9 cellular contexts compared by ENCODE assay signal in the genomic region with DNA sequence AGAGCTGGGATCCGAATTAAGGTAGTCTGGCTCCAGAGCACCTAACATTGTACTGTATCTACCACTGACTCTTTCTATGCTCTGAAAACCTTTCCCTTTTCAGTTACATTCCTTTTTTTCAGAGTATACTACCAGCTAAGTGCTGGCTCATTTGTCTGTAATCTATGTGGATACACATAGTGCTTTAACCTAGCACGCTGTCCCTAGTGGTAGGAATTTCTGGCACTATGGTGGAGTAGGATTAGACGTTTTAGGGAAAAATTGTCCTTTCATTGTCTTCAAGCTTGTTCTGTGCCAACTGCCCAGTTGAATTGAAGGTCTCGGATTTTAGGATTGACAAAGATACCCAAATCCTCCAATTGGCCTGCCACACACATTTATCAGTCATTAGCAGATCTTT.
DNase-seq lines count a peak whose midpoint lies in the region; ATAC-seq and TF ChIP-seq lines count a peak whose summit lies in the region.
"Had no signal": no experiment of that assay in that cellular context is flagged by ENCODE, and none has a peak within 500 bp of the region (broad histone marks: within the 10 kb centered on the region; RNA-seq: fewer than 3 reads in every experiment).

No MANE protein-coding gene starts in this region.

- DNase-seq in HCT116 (ENCODE audit: low read depth, low spot score): no peak
- no peak for DNase-seq in RWPE2 (ENCODE audit: low spot score)
- DNase-seq in foreskin melanocyte: peak; percentile 3
- DNase-seq in renal cortical epithelial cell (ENCODE audit: low read depth): peak; percentile 36
- no peak for DNase-seq in GOT3 (lab: John Stamatoyannopoulos, UW)
- no peak for DNase-seq in NCI-H1092 (lab: John Stamatoyannopoulos, UW)
- DNase-seq in cerebellum (ENCODE audit: low spot score): no peak
- DNase-seq: effector CD4-positive, alpha-beta T cell; NCI-H345 had no signal

- TF ChIP-seq POLR2A in HCT116 (IDR thresholded peaks at IDR 0.05; ENCODE audit: borderline replicate concordance, extremely low read depth, insufficient read depth, insufficient read length): no peak

- H4K20me1 ChIP-seq in HCT116 (ENCODE audit: insufficient read depth): no peaks in the 10 kb centered on the region

- ATAC-seq in HCT116 (peak; percentile 63; the same call in 1 of the 2 replicates), RWPE2 (ENCODE audit: low read depth) (peak; percentile 71)

- no peak overlapping the region for H3K4me2 ChIP-seq in HCT116 (ENCODE audit: low read length)

- CTCF ChIA-PET in HCT116 (lab: Charles Lee): interaction anchor here (0.7 to 1.2 kb wide), 8 partner anchors 14 to 194 kb away, joined by 3 to 5 read pairs (median 3); no protein-coding TSS in a partner anchor

- H3K27ac ChIP-seq in HCT116 (ENCODE audit: low read depth, low read length) (no peak overlapping the region), RWPE2 (ENCODE audit: poor library complexity, severe bottlenecking) (no peak overlapping the region)

- no peak for TF ChIP-seq RAD21 in HCT116 (IDR thresholded peaks at IDR 0.05; ENCODE audit: low read depth)

- no peak overlapping the region for H2AFZ ChIP-seq in HCT116 (ENCODE audit: low read depth, low read length, poor library complexity, severe bottlenecking)

- no peaks in the 10 kb centered on the region for H3K4me1 ChIP-seq in HCT116 (ENCODE audit: control insufficient read depth in 1 of 2, insufficient read depth in 2 of 2, low read length in 2 of 2)
- H3K4me1 ChIP-seq in RWPE2 (ENCODE audit: insufficient read depth, poor library complexity, severe bottlenecking): no peaks in the 10 kb centered on the region

- TF ChIP-seq CTCF in HCT116 (IDR thresholded peaks at IDR 0.05 in 2 of 3, conservative IDR thresholded peaks at IDR 0.05 in 1 of 3; ENCODE audit: borderline replicate concordance in 1 of 3, insufficient read depth in 1 of 3, low read depth in 2 of 3, low read length in 2 of 3) (peak in 2 of 3 experiments; percentile 50 to 63; a peak in 4 of 6 replicates), RWPE2 (IDR thresholded peaks at IDR 0.05; ENCODE audit: poor library complexity, severe bottlenecking) (peak; percentile 54)

- POLR2A ChIA-PET in HCT116 (lab: Charles Lee): no interaction called here

- H3K79me2 ChIP-seq in HCT116 (ENCODE audit: insufficient read depth, low read length): no peaks in the 10 kb centered on the region

- H3K27me3 ChIP-seq in HCT116 (ENCODE audit: insufficient read depth, low read length): no peaks in the 10 kb centered on the region
- H3K27me3 ChIP-seq in RWPE2 (ENCODE audit: insufficient read depth, poor library complexity, severe bottlenecking): no peaks in the 10 kb centered on the region

- intact Hi-C loops in HCT116 (cut with micrococcal nuclease): no loop called here

- H3K36me3 ChIP-seq in HCT116 (ENCODE audit: control insufficient read depth in 1 of 2, insufficient read depth in 2 of 2, low read length in 2 of 2) (no peaks in the 10 kb centered on the region), RWPE2 (ENCODE audit: low read depth) (no peaks in the 10 kb centered on the region)

- RAD21 ChIA-PET in HCT116 (lab: Charles Lee; ENCODE audit: low non-redundant PET in 1 of 2, low total read pairs in 2 of 2, uncharacterized antibody in 2 of 2, unreplicated experiment in 2 of 2): no interaction called here

- no peak overlapping the region for H3K4me3 ChIP-seq in HCT116 (replicated peaks in 1 of 2; ENCODE audit: low read depth in 1 of 2, low read length in 2 of 2)
- H3K4me3 ChIP-seq in RWPE2 (ENCODE audit: severe bottlenecking): no peak overlapping the region

- no TSS peak for BruUV-seq in HCT116 (replicated peaks; lab: Mats Ljungman, UMichigan)

- H3K9me2 ChIP-seq in HCT116 (ENCODE audit: insufficient read depth): no peaks in the 10 kb centered on the region

- H3K9ac ChIP-seq in HCT116 (ENCODE audit: low read length): no peak overlapping the region

- H3K9me3 ChIP-seq in HCT116 (ENCODE audit: control insufficient read depth in 1 of 2, insufficient read depth in 1 of 2, low read depth in 1 of 2, low read length in 2 of 2) (peaks cover 0 to 7% of the 10 kb centered on the region in 2 experiments; a peak in 1 of 4 replicates), RWPE2 (ENCODE audit: severe bottlenecking) (no peaks in the 10 kb centered on the region)

TF ChIP-seq in HCT116, 20 proteins besides CTCF, POLR2A, EP300 and RAD21:
- no peak for TF ChIP-seq SIN3A (IDR thresholded peaks at IDR 0.05; ENCODE audit: low read depth)
- TF ChIP-seq, protein P1, sequence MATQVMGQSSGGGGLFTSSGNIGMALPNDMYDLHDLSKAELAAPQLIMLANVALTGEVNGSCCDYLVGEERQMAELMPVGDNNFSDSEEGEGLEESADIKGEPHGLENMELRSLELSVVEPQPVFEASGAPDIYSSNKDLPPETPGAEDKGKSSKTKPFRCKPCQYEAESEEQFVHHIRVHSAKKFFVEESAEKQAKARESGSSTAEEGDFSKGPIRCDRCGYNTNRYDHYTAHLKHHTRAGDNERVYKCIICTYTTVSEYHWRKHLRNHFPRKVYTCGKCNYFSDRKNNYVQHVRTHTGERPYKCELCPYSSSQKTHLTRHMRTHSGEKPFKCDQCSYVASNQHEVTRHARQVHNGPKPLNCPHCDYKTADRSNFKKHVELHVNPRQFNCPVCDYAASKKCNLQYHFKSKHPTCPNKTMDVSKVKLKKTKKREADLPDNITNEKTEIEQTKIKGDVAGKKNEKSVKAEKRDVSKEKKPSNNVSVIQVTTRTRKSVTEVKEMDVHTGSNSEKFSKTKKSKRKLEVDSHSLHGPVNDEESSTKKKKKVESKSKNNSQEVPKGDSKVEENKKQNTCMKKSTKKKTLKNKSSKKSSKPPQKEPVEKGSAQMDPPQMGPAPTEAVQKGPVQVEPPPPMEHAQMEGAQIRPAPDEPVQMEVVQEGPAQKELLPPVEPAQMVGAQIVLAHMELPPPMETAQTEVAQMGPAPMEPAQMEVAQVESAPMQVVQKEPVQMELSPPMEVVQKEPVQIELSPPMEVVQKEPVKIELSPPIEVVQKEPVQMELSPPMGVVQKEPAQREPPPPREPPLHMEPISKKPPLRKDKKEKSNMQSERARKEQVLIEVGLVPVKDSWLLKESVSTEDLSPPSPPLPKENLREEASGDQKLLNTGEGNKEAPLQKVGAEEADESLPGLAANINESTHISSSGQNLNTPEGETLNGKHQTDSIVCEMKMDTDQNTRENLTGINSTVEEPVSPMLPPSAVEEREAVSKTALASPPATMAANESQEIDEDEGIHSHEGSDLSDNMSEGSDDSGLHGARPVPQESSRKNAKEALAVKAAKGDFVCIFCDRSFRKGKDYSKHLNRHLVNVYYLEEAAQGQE (IDR thresholded peaks at IDR 0.05; ENCODE audit: low read depth): no peak
- TF ChIP-seq CEBPB (IDR thresholded peaks at IDR 0.05; ENCODE audit: low read depth): no peak
- no peak for TF ChIP-seq EGR1 (IDR thresholded peaks at IDR 0.05; ENCODE audit: low read depth)
- TF ChIP-seq, protein P2, sequence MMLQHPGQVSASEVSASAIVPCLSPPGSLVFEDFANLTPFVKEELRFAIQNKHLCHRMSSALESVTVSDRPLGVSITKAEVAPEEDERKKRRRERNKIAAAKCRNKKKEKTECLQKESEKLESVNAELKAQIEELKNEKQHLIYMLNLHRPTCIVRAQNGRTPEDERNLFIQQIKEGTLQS (IDR thresholded peaks at IDR 0.05): no peak
- TF ChIP-seq FOSL1 (IDR thresholded peaks at IDR 0.05; ENCODE audit: low read depth): no peak
- TF ChIP-seq, protein P3, sequence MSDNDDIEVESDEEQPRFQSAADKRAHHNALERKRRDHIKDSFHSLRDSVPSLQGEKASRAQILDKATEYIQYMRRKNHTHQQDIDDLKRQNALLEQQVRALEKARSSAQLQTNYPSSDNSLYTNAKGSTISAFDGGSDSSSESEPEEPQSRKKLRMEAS (IDR thresholded peaks at IDR 0.05): no peak
TF ChIP-seq in HCT116: peak in this region for 0.

Comparison
In these comparisons a context has a peak if more than half of its experiments do, and no peak if none do; other contexts are left out.
1. DNase-seq: peak in foreskin melanocyte (single experiment) and renal cortical epithelial cell (single experiment); none in HCT116 (single experiment), RWPE2 (single experiment), GOT3 (single experiment), NCI-H1092 (single experiment) and cerebellum (single experiment).